ENCODE assay signal across 1 cellular context in the genomic region with DNA sequence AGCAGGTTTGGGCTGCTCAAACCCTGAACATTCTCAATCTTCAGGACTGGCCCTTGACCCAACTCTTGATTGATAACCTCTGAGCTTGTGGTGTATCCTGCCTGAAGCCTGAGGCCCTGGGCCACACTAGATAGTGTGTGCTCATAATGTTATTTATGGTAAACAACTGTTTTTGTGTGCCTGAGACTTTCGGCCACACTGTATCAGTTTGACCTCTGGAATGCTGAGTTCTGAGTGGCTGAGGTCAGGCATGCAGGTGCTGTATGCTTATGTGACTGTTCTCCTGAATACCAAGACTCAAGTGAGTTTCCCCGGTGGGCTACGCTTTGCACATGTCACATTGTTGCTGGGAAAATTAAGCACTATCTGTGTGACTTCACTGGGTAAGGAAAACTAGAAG.
TF ChIP-seq lines count a peak whose summit lies in the region.

No MANE protein-coding gene starts in this region.

TF ChIP-seq in GM23338, 12 proteins besides CTCF, POLR2A, EP300 and RAD21 (continued from another document):
- TF ChIP-seq, protein P1, sequence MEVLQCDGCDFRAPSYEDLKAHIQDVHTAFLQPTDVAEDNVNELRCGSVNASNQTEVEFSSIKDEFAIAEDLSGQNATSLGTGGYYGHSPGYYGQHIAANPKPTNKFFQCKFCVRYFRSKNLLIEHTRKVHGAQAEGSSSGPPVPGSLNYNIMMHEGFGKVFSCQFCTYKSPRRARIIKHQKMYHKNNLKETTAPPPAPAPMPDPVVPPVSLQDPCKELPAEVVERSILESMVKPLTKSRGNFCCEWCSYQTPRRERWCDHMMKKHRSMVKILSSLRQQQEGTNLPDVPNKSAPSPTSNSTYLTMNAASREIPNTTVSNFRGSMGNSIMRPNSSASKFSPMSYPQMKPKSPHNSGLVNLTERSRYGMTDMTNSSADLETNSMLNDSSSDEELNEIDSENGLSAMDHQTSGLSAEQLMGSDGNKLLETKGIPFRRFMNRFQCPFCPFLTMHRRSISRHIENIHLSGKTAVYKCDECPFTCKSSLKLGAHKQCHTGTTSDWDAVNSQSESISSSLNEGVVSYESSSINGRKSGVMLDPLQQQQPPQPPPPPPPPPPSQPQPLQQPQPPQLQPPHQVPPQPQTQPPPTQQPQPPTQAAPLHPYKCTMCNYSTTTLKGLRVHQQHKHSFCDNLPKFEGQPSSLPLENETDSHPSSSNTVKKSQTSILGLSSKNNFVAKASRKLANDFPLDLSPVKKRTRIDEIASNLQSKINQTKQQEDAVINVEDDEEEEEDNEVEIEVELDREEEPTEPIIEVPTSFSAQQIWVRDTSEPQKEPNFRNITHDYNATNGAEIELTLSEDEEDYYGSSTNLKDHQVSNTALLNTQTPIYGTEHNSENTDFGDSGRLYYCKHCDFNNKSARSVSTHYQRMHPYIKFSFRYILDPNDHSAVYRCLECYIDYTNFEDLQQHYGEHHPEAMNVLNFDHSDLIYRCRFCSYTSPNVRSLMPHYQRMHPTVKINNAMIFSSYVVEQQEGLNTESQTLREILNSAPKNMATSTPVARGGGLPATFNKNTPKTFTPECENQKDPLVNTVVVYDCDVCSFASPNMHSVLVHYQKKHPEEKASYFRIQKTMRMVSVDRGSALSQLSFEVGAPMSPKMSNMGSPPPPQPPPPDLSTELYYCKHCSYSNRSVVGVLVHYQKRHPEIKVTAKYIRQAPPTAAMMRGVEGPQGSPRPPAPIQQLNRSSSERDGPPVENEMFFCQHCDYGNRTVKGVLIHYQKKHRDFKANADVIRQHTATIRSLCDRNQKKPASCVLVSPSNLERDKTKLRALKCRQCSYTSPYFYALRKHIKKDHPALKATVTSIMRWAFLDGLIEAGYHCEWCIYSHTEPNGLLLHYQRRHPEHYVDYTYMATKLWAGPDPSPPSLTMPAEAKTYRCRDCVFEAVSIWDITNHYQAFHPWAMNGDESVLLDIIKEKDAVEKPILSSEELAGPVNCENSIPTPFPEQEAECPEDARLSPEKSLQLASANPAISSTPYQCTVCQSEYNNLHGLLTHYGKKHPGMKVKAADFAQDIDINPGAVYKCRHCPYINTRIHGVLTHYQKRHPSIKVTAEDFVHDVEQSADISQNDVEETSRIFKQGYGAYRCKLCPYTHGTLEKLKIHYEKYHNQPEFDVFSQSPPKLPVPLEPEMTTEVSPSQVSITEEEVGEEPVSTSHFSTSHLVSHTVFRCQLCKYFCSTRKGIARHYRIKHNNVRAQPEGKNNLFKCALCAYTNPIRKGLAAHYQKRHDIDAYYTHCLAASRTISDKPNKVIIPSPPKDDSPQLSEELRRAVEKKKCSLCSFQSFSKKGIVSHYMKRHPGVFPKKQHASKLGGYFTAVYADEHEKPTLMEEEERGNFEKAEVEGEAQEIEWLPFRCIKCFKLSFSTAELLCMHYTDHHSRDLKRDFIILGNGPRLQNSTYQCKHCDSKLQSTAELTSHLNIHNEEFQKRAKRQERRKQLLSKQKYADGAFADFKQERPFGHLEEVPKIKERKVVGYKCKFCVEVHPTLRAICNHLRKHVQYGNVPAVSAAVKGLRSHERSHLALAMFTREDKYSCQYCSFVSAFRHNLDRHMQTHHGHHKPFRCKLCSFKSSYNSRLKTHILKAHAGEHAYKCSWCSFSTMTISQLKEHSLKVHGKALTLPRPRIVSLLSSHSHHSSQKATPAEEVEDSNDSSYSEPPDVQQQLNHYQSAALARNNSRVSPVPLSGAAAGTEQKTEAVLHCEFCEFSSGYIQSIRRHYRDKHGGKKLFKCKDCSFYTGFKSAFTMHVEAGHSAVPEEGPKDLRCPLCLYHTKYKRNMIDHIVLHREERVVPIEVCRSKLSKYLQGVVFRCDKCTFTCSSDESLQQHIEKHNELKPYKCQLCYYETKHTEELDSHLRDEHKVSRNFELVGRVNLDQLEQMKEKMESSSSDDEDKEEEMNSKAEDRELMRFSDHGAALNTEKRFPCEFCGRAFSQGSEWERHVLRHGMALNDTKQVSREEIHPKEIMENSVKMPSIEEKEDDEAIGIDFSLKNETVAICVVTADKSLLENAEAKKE (CRISPR knock-in tag; IDR thresholded peaks at IDR 0.05) = no peak
TF ChIP-seq in GM23338: peak in this region for 0.
